ENCODE assay signal across 8 cellular contexts in genomic region chr2:44170337-44170736, GRCh38. TPM values are rescaled to one million over a fixed set of nuclear protein-coding genes. Genes with fewer than 3 reads are reported as not detected.
DNase-seq lines count a peak whose midpoint lies in the region; ATAC-seq and TF ChIP-seq lines count a peak whose summit lies in the region.

No MANE protein-coding gene starts in this region.

- no peak overlapping the region for H3K27ac ChIP-seq in endodermal cell (ENCODE audit: low read depth, low read length)
- H3K27ac ChIP-seq in neural progenitor cell = no peak overlapping the region

- no peak overlapping the region for H3K27ac Mint-ChIP-seq in endodermal cell
- no peak overlapping the region for H3K27ac Mint-ChIP-seq in neural progenitor cell

- H3K4me1 ChIP-seq in endodermal cell (ENCODE audit: control insufficient read depth, insufficient read depth, low read length) = peaks cover 4% of the 10 kb centered on the region
- H3K4me1 ChIP-seq in neural progenitor cell = peaks cover 23% of the 10 kb centered on the region

- peaks cover 61% of the 10 kb centered on the region for H4K20me1 ChIP-seq in neural progenitor cell (ENCODE audit: low read depth)

- H3K4me2 ChIP-seq in neural progenitor cell = peak overlapping the region; percentile 95

- H3K27me3 ChIP-seq in endodermal cell (ENCODE audit: control insufficient read depth, insufficient read depth, low read length, poor library complexity, severe bottlenecking) (no peaks in the 10 kb centered on the region), neural progenitor cell (no peaks in the 10 kb centered on the region)

- H3F3A ChIP-seq in neural progenitor cell (ENCODE audit: low read depth) = peaks cover 41% of the 10 kb centered on the region

- no peak overlapping the region for H2AFZ ChIP-seq in neural progenitor cell (replicated peaks)

- H3K4me1 Mint-ChIP-seq in endodermal cell = peaks cover 27% of the 10 kb centered on the region
- peaks cover 32% of the 10 kb centered on the region for H3K4me1 Mint-ChIP-seq in neural progenitor cell

- DNase-seq in NCI-H2227 treated with DMSO at 0.1 percent for 48 hours (lab: John Stamatoyannopoulos, UW) (peak; percentile 7), NCI-H2227 (lab: John Stamatoyannopoulos, UW; ENCODE audit: unreplicated experiment) (no peak), OCI-M1 (lab: John Stamatoyannopoulos, UW) (peak; percentile 43), endodermal cell (no peak), neural progenitor cell (ENCODE audit: low spot score) (peak; percentile 11), mucosa of gallbladder (ENCODE audit: low spot score) (no peak)
- DNase-seq in activated CD4-positive, alpha-beta T cell treated with anti-CD3 and anti-CD28 coated beads for 4 hours = no peak

- H3K27me3 Mint-ChIP-seq in endodermal cell (ENCODE audit: insufficient read depth) = no peaks in the 10 kb centered on the region
- peaks cover 8% of the 10 kb centered on the region for H3K27me3 Mint-ChIP-seq in neural progenitor cell (ENCODE audit: insufficient read depth, low read depth)

- H3K4me3 ChIP-seq in endodermal cell (ENCODE audit: low read length) (peak overlapping the region; percentile 98), neural progenitor cell (peak overlapping the region; percentile 97)

- WGBS in endodermal cell (ENCODE audit: insufficient coverage in 1 of 2, insufficient read length in 1 of 2), 2 experiments = 0 to 6% methylated on average over 3 of the region's 3 CpGs

- H3K36me3 ChIP-seq in endodermal cell (ENCODE audit: control insufficient read depth, insufficient read depth, low read length) (no peaks in the 10 kb centered on the region), neural progenitor cell (no peaks in the 10 kb centered on the region)

- peak overlapping the region; percentile 87 for H3K4me3 Mint-ChIP-seq in endodermal cell
- H3K4me3 Mint-ChIP-seq in neural progenitor cell = peak overlapping the region; percentile 95

- H3K79me2 ChIP-seq in neural progenitor cell (ENCODE audit: low read depth) = peaks cover 67% of the 10 kb centered on the region

- H3K9me3 Mint-ChIP-seq in endodermal cell = peaks cover 4% of the 10 kb centered on the region
- H3K9me3 Mint-ChIP-seq in neural progenitor cell = peaks cover 14% of the 10 kb centered on the region

- no peak for ATAC-seq in GM19467 (IDR thresholded peaks at IDR 0.05; ENCODE audit: unreplicated experiment)

- H3K9me3 ChIP-seq in endodermal cell (ENCODE audit: control insufficient read depth, low read length) = no peaks in the 10 kb centered on the region
- H3K9me3 ChIP-seq in neural progenitor cell (ENCODE audit: low read depth) = no peaks in the 10 kb centered on the region

- H3K36me3 Mint-ChIP-seq in endodermal cell (ENCODE audit: low read depth) (peaks cover 2% of the 10 kb centered on the region), neural progenitor cell (peaks cover 6% of the 10 kb centered on the region)

- TF ChIP-seq CTCF in endodermal cell (conservative IDR thresholded peaks at IDR 0.05) (no peak), neural progenitor cell (IDR thresholded peaks at IDR 0.05) (no peak)

- peak overlapping the region; percentile 73 for H3K9ac ChIP-seq in endodermal cell (ENCODE audit: extremely low read depth, low read length, poor library complexity, severe bottlenecking)
- peak overlapping the region; percentile 88 for H3K9ac ChIP-seq in neural progenitor cell

RNA-seq across cellular contexts. Expression of gene PPM1B, which starts 1.7 kb away (rescaled TPM):
- total RNA-seq in endodermal cell (10 to 100 TPM; 54.9 to 70.5 TPM), neural progenitor cell (ENCODE audit: low replicate concordance) (57.6 and 86.6 TPM in 2 replicates), mucosa of gallbladder (47.2 TPM)
- polyA plus RNA-seq in endodermal cell (2013, experiment 1 of 2) = 43.9 TPM
- 39.6 TPM for polyA plus RNA-seq in endodermal cell (2013, experiment 2 of 2)

Comparison
In these comparisons a context has a peak if more than half of its experiments do, and no peak if none do; other contexts are left out.
1. DNase-seq: peak in NCI-H2227 treated with DMSO at 0.1 percent for 48 hours (single experiment), OCI-M1 (single experiment) and neural progenitor cell (single experiment); none in NCI-H2227 (single experiment), endodermal cell (single experiment), mucosa of gallbladder (single experiment) and activated CD4-positive, alpha-beta T cell treated with anti-CD3 and anti-CD28 coated beads for 4 hours (0 of 2).